In the genomic region with DNA sequence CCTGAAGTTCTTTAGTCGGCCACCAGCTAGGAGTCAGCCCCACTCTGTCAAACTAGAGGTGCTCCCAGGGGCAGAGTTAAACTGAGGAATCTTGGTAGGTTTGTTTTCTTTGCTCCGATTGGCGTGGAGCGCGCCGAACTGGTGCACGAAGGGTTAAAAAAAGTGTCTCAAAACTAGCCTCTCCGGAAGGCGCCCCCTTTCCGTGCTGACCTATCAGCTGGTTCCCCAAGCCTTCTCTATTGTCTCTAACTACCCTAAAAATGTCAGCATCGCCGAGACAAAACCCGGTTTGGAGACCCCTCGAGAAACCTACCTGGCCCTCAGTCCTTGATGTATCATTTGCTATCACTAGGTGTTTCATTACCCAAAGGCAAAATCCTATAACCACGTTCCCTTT, we compare ENCODE assay signal across 9 cellular contexts. TPM values are rescaled to one million over a fixed set of nuclear protein-coding genes. Genes with fewer than 3 reads are reported as not detected.
DNase-seq lines count a peak whose midpoint lies in the region; ATAC-seq and TF ChIP-seq lines count a peak whose summit lies in the region.
"Had no signal": no experiment of that assay in that cellular context is flagged by ENCODE, and none has a peak within 500 bp of the region (broad histone marks: within the 10 kb centered on the region; RNA-seq: fewer than 3 reads in every experiment).

No MANE protein-coding gene starts in this region.

- H2AFZ ChIP-seq in GM23338: peak overlapping the region; percentile 91

- no peaks in the 10 kb centered on the region for H3K79me2 ChIP-seq in GM23338 (replicated peaks; ENCODE audit: insufficient read depth)

- H3K4me3 Mint-ChIP-seq in GM23338: no peak overlapping the region

- WGBS in iPS DF 6.9 (ENCODE audit: insufficient coverage, insufficient read length): no CpG with 5 or more reads among the region's 15 CpGs

- H3K27ac ChIP-seq in GM23338 (ENCODE audit: low read depth) (no peak overlapping the region), iPS DF 6.9 (ENCODE audit: low read length) (no peak overlapping the region), skeletal muscle tissue (ENCODE audit: low read depth, low read length) (peak overlapping the region; percentile 95)

- peak overlapping the region; percentile 88 to 99 (median 92) for H3K9ac ChIP-seq in skeletal muscle tissue (ENCODE audit: low read depth in 1 of 3, low read length in 3 of 3)

- H3K36me3 Mint-ChIP-seq in GM23338 (ENCODE audit: low read depth): peaks cover 3% of the 10 kb centered on the region; the same call in 1 of the 3 replicates

- H3K9me3 ChIP-seq in iPS DF 6.9 (ENCODE audit: control insufficient read depth, insufficient read depth, low read length) (no peaks in the 10 kb centered on the region), skeletal muscle tissue (ENCODE audit: control insufficient read depth in 3 of 3, low read length in 3 of 3) (no peaks in the 10 kb centered on the region)

- H4K20me1 ChIP-seq in GM23338 (replicated peaks; ENCODE audit: insufficient read depth): no peaks in the 10 kb centered on the region

- H3K4me3 ChIP-seq in GM23338 (peak overlapping the region; percentile 85), WI38 (ENCODE audit: low read depth, low read length) (peak overlapping the region; percentile 69), iPS DF 6.9 (ENCODE audit: low read length) (peak overlapping the region; percentile 49; the same call in 1 of the 2 replicates), skeletal muscle tissue (ENCODE audit: low read length in 3 of 3) (peak overlapping the region; percentile 83 to 95 (median 90))

- no peak overlapping the region for H3K27ac Mint-ChIP-seq in GM23338

- H3K36me3 ChIP-seq in GM23338 (ENCODE audit: insufficient read depth) (no peaks in the 10 kb centered on the region), iPS DF 6.9 (ENCODE audit: control insufficient read depth, insufficient read depth, low read length) (no peaks in the 10 kb centered on the region), skeletal muscle tissue (ENCODE audit: control insufficient read depth in 3 of 3, insufficient read depth in 3 of 3, low read length in 3 of 3) (no peaks in the 10 kb centered on the region)

- peaks cover 4% of the 10 kb centered on the region; the same call in 1 of the 2 replicates for H3F3A ChIP-seq in GM23338 (replicated peaks; ENCODE audit: low read depth)

- peaks cover 2% of the 10 kb centered on the region for H3K27me3 Mint-ChIP-seq in GM23338 (ENCODE audit: insufficient read depth, low read depth, poor library complexity)

- DNase-seq in GM23338 (ENCODE audit: low spot score) (peak; percentile 79), iPS DF 6.9 (ENCODE audit: low read depth, low spot score) (no peak), NCI-H2029 treated with DMSO at 0.1 percent for 48 hours (lab: John Stamatoyannopoulos, UW) (no peak)
- DNase-seq in activated effector memory CD4-positive, alpha-beta T cell treated with anti-CD3 and anti-CD28 coated beads, Interleukin-2, amount 50 U/mL, for 16 hours: no peak
- DNase-seq in activated CD8-positive, alpha-beta memory T cell treated with anti-CD3 and anti-CD28 coated beads for 24 hours: no peak

- H3K27me3 ChIP-seq in GM23338 (ENCODE audit: insufficient read depth) (peaks cover 33% of the 10 kb centered on the region), iPS DF 6.9 (ENCODE audit: control insufficient read depth, insufficient read depth, low read length) (peaks cover 3% of the 10 kb centered on the region; the same call in 1 of the 2 replicates), skeletal muscle tissue (ENCODE audit: control insufficient read depth in 3 of 3, insufficient read depth in 3 of 3, low read length in 3 of 3) (no peaks in the 10 kb centered on the region)

- H3K9me2 ChIP-seq in GM23338 (ENCODE audit: insufficient read depth): no peaks in the 10 kb centered on the region

- peak; percentile 47 for ATAC-seq in GM23338
- ATAC-seq in HG03097 (IDR thresholded peaks at IDR 0.05; ENCODE audit: low FRiP score, unreplicated experiment): no peak

- peaks cover 26% of the 10 kb centered on the region for H3K4me1 ChIP-seq in GM23338 (ENCODE audit: insufficient read depth)
- peaks cover 3% of the 10 kb centered on the region; the same call in 1 of the 2 replicates for H3K4me1 ChIP-seq in iPS DF 6.9 (ENCODE audit: control insufficient read depth, insufficient read depth, low read length)
- peaks cover 5 to 30% (median 26%) of the 10 kb centered on the region in 3 donors for H3K4me1 ChIP-seq in skeletal muscle tissue (ENCODE audit: control insufficient read depth in 3 of 3, insufficient read depth in 3 of 3, low read length in 3 of 3)

- TF ChIP-seq CTCF in GM23338 (conservative IDR thresholded peaks at IDR 0.05; ENCODE audit: low read depth in 2 of 2): no peak
- TF ChIP-seq CTCF in WI38 (IDR thresholded peaks at IDR 0.05; ENCODE audit: low read depth, low read length): no peak

- H3K9me3 Mint-ChIP-seq in GM23338: no peaks in the 10 kb centered on the region

- peaks cover 32% of the 10 kb centered on the region for H3K4me1 Mint-ChIP-seq in GM23338

- peak overlapping the region; percentile 100 for H3K4me2 ChIP-seq in GM23338

TF ChIP-seq in GM23338, 12 proteins besides CTCF, POLR2A, EP300 and RAD21 (continues in another document):
- TF ChIP-seq, protein P1, sequence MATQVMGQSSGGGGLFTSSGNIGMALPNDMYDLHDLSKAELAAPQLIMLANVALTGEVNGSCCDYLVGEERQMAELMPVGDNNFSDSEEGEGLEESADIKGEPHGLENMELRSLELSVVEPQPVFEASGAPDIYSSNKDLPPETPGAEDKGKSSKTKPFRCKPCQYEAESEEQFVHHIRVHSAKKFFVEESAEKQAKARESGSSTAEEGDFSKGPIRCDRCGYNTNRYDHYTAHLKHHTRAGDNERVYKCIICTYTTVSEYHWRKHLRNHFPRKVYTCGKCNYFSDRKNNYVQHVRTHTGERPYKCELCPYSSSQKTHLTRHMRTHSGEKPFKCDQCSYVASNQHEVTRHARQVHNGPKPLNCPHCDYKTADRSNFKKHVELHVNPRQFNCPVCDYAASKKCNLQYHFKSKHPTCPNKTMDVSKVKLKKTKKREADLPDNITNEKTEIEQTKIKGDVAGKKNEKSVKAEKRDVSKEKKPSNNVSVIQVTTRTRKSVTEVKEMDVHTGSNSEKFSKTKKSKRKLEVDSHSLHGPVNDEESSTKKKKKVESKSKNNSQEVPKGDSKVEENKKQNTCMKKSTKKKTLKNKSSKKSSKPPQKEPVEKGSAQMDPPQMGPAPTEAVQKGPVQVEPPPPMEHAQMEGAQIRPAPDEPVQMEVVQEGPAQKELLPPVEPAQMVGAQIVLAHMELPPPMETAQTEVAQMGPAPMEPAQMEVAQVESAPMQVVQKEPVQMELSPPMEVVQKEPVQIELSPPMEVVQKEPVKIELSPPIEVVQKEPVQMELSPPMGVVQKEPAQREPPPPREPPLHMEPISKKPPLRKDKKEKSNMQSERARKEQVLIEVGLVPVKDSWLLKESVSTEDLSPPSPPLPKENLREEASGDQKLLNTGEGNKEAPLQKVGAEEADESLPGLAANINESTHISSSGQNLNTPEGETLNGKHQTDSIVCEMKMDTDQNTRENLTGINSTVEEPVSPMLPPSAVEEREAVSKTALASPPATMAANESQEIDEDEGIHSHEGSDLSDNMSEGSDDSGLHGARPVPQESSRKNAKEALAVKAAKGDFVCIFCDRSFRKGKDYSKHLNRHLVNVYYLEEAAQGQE (IDR thresholded peaks at IDR 0.05; ENCODE audit: unreplicated experiment): no peak
- no peak for TF ChIP-seq POLR2AphosphoS5 (IDR thresholded peaks at IDR 0.05; ENCODE audit: low read depth)

RNA-seq across cellular contexts. Expression of a gene that starts 2.2 kb away (rescaled TPM):
- total RNA-seq in GM23338 (2014; rRNA removed; shearing (Covaris generic)): 0.19 and 1.4 TPM in 2 replicates
- polyA plus RNA-seq in GM23338 (2016; fragmentation: Nextera tagmentation; extraction: Ambion mirVana): 0.31 and 0.63 TPM in 2 replicates
- 50.6 TPM for total RNA-seq in skeletal muscle tissue
- total RNA-seq: activated CD8-positive, alpha-beta memory T cell treated with anti-CD3 and anti-CD28 coated beads for 36 hours had no signal

Comparison
In these comparisons a context has a peak if more than half of its experiments do, and no peak if none do; other contexts are left out.
1. RNA of a gene that starts 2.2 kb away (total RNA-seq): 50.6 TPM in skeletal muscle tissue (single experiment); 0.19 to 1.4 TPM in GM23338; every median in the first group is over 10 times any median in the second.
2. Peak in every context shown above with its lines, with median percentiles within 50 percentile points of each other: H3K4me3 ChIP-seq.